In genomic region chr19:57559404-57560025, GRCh38 we compare ENCODE assay signal across 8 cellular contexts. TPM values are rescaled to one million over a fixed set of nuclear protein-coding genes. Genes with fewer than 3 reads are reported as not detected.
DNase-seq lines count a peak whose midpoint lies in the region; ATAC-seq and TF ChIP-seq lines count a peak whose summit lies in the region.

ZNF550 (minus strand) TSS chr19:57559863; CDS start chr19:57559682, 181 bp downstream.

- H3K4me3 ChIP-seq in HUES6 (ENCODE audit: low read depth, low read length) (peak within 1 kb of the TSS; percentile 95), OCI-LY1 (ENCODE audit: low read depth, low read length, poor library complexity, severe bottlenecking) (peak within 1 kb of the TSS; percentile 75), mucosa of descending colon (peak within 1 kb of the TSS; percentile 85)

- no peaks in the 10 kb centered on the region for H3K79me2 ChIP-seq in OCI-LY1 (ENCODE audit: insufficient read depth, low read length)

- intact Hi-C loops in mucosa of descending colon (cut with DNase I, micrococcal nuclease): no loop called here

- peaks cover 19% of the 10 kb centered on the region for H3K36me3 ChIP-seq in HUES6 (ENCODE audit: control insufficient read depth, insufficient read depth, low read length)
- peaks cover 21% of the 10 kb centered on the region for H3K36me3 ChIP-seq in OCI-LY1 (ENCODE audit: insufficient read depth, low read length)
- peaks cover 4% of the 10 kb centered on the region for H3K36me3 ChIP-seq in mucosa of descending colon (ENCODE audit: low read depth)

- no peaks in the 10 kb centered on the region for H3K9me2 ChIP-seq in OCI-LY1 (ENCODE audit: low read depth, low read length)

- no peaks in the 10 kb centered on the region for H4K20me1 ChIP-seq in OCI-LY1 (ENCODE audit: insufficient read depth, low read length)

- in situ Hi-C loops in Caki2 (cut with HindIII; ENCODE audit: low pct_unique_long_range_greater_than_20kb, low sequenced_read_pairs): no loop called here

- no peaks in the 10 kb centered on the region for H3F3A ChIP-seq in OCI-LY1 (ENCODE audit: insufficient read depth, low read length)

- peak; percentile 82 for DNase-seq in Caki2 (ENCODE audit: low read depth)
- peak; percentile 83 for DNase-seq in activated T-cell treated with anti-CD3 and anti-CD28 coated beads for 24 hours (ENCODE audit: low read depth)
- peak; percentile 57 for DNase-seq in epithelial cell of prostate (ENCODE audit: low read depth, low spot score)
- peak; percentile 93 to 94 (median 94) for DNase-seq in mucosa of descending colon
- peak; percentile 78 to 82 for DNase-seq in stimulated activated CD8-positive, alpha-beta memory T cell treated with anti-CD3 and anti-CD28 coated beads, Interleukin-2, amount 100 ng/mL, for 48 hours (ENCODE audit: low read depth in 2 of 2)

- no peak within 1 kb of the TSS for H3K27ac ChIP-seq in HUES6 (ENCODE audit: low read depth, low read length)
- H3K27ac ChIP-seq in OCI-LY1 (ENCODE audit: low read depth, low read length, poor library complexity, severe bottlenecking): no peak within 1 kb of the TSS
- peak within 1 kb of the TSS; percentile 88 for H3K27ac ChIP-seq in epithelial cell of prostate

- no peak within 1 kb of the TSS; the same call in 1 of the 2 replicates for H2AFZ ChIP-seq in OCI-LY1 (ENCODE audit: low read length)

- ATAC-seq in GM21390 (IDR thresholded peaks at IDR 0.05; ENCODE audit: unreplicated experiment) (peak; percentile 91), mucosa of descending colon (peak; percentile 100)

- TF ChIP-seq CTCF in OCI-LY1 (IDR thresholded peaks at IDR 0.05; ENCODE audit: low read length) (no peak), mucosa of descending colon (IDR thresholded peaks at IDR 0.05) (no peak)

- H3K4me1 ChIP-seq in HUES6 (ENCODE audit: control insufficient read depth, insufficient read depth, low read length) (0 out of 2 replicates have a peak, but pooled peaks cover 5% of the 10 kb centered on the region), OCI-LY1 (ENCODE audit: insufficient read depth, low read length, severe bottlenecking) (peaks cover 13% of the 10 kb centered on the region), mucosa of descending colon (ENCODE audit: low read depth) (no peaks in the 10 kb centered on the region)

- H3K27me3 ChIP-seq in HUES6 (ENCODE audit: control insufficient read depth, insufficient read depth, low read length) (no peaks in the 10 kb centered on the region), OCI-LY1 (ENCODE audit: insufficient read depth, low read length) (no peaks in the 10 kb centered on the region)

- peak within 1 kb of the TSS; percentile 81 for H3K9ac ChIP-seq in HUES6 (ENCODE audit: low read length)
- H3K9ac ChIP-seq in OCI-LY1 (ENCODE audit: low read length): peak within 1 kb of the TSS; percentile 65

- H3K9me3 ChIP-seq in HUES6 (ENCODE audit: control insufficient read depth, insufficient read depth, low read depth, low read length): peaks cover 43% of the 10 kb centered on the region
- H3K9me3 ChIP-seq in OCI-LY1 (ENCODE audit: low read length): peaks cover 21% of the 10 kb centered on the region
- H3K9me3 ChIP-seq in mucosa of descending colon: peaks cover 57% of the 10 kb centered on the region

- peak within 1 kb of the TSS; percentile 63 for H3K4me2 ChIP-seq in OCI-LY1 (ENCODE audit: low read length)

RNA-seq across cellular contexts. Expression of gene ZNF550, which starts in this region (rescaled TPM):
- total RNA-seq in Caki2 (2014; rRNA removed; shearing (Covaris generic); ENCODE audit: low replicate concordance): 5.5 and 14.9 TPM in 2 replicates
- 1 to 10 TPM; 3.0 to 7.0 (median 4.5) TPM for total RNA-seq in mucosa of descending colon
